In the genomic region with DNA sequence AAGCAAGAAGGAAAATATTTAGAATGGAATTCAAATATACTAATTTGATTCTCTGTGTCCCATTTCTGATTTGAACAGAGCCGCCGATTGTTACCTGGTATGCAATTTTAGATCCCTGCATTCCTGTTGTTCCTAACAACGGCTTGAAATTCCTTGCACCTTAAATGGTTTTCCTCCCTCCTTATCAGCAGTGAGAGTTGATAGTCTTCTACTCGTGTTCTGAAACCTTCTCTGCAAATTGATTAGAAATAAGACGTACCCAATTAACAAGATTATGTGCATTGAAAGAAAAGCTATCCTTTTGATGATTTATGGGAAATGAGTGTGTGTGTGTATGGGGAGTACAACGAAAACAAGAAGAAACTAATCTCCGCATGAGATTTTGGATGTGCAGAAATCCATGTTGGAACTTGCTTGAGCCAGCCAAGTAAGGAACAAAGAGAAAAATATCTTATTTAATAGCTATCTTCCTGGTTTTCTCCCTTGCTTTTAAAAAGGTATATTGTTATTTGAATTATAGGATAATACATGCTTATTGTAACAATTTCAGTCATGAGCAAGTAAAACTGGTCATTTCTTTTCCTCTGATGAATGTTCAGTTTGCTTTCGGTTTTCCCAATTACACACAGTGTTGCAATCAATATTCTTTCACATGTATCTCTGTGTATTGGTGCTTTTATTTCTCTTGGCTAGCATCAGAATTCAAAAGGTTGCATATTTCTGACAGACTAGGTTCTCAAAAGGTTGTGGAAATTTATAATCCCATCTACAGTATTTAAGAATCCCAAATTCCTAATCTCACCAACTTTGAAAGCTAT, we compare ENCODE assay signal across 12 cellular contexts.
A peak's percentile ranks its signal among the peaks of the same experiment; 100 is the strongest.
DNase-seq lines count a peak whose midpoint lies in the region; ATAC-seq, FAIRE-seq and TF ChIP-seq lines count a peak whose summit lies in the region.
"Had no signal": no experiment of that assay in that cellular context is flagged by ENCODE, and none has a peak within 500 bp of the region (broad histone marks: within the 10 kb centered on the region; RNA-seq: fewer than 3 reads in every experiment).

No MANE protein-coding gene starts in this region.

- POLR2A ChIA-PET in H1 (lab: Charles Lee; ENCODE audit: partially characterized antibody): no interaction called here

- H3K27ac ChIP-seq in left ventricle myocardium inferior (replicated peaks): peak overlapping the region; percentile 84
- H3K27ac ChIP-seq in H1 (ENCODE audit: low read depth, low read length): no peak overlapping the region
- peak overlapping the region; percentile 4 for H3K27ac ChIP-seq in muscle layer of duodenum (ENCODE audit: low read length)
- peak overlapping the region in 1 of 2 donors; percentile 65 for H3K27ac ChIP-seq in tibial artery

- no peak overlapping the region for H3K56ac ChIP-seq in H1 (replicated peaks; ENCODE audit: insufficient read length, low read depth, low read length)

- intact Hi-C loops in left ventricle myocardium inferior (cut with micrococcal nuclease) (no loop called here), Right ventricle myocardium inferior (cut with DNase I) (loop anchor here (10.0 kb wide), 1 partner anchor 189 kb away; no protein-coding TSS in a partner anchor), tibial artery (cut with DNase I; ENCODE audit: low total_unique reads) (no loop called here)

- H2AFZ ChIP-seq in H1 (ENCODE audit: low read length): 0 out of 2 replicates have a peak overlapping the region, but pooled peaks have one; percentile 16

- H3K23me2 ChIP-seq in H1 (ENCODE audit: low read depth, low read length): no peaks in the 10 kb centered on the region

- no peak for FAIRE-seq in H1 (lab: Jason Lieb, UNC)

- H3K27me3 ChIP-seq in left ventricle myocardium inferior (ENCODE audit: low read depth) (no peaks in the 10 kb centered on the region), H1 (replicated peaks in 1 of 4; ENCODE audit: control insufficient read depth in 3 of 4, extremely low read depth in 1 of 4, insufficient read depth in 3 of 4, low read length in 3 of 4) (no peaks in the 10 kb centered on the region), muscle layer of duodenum (ENCODE audit: low read depth, low read length) (no peaks in the 10 kb centered on the region), tibial artery (no peaks in the 10 kb centered on the region)

- H3K9me3 Mint-ChIP-seq in activated naive CD8-positive, alpha-beta T cell treated with anti-CD3 and anti-CD28 coated beads, Interleukin-2, amount 50 U/mL, for 24 hours: no peaks in the 10 kb centered on the region

- H2BK12ac ChIP-seq in H1 (ENCODE audit: low read depth, low read length): no peak overlapping the region

- H3K27me3 Mint-ChIP-seq in activated naive CD8-positive, alpha-beta T cell treated with anti-CD3 and anti-CD28 coated beads, Interleukin-2, amount 50 U/mL, for 24 hours: peaks cover 2% of the 10 kb centered on the region

- no peaks in the 10 kb centered on the region for H3K79me1 ChIP-seq in H1 (ENCODE audit: low read depth, low read length)

- H2AK5ac ChIP-seq in H1 (ENCODE audit: low read depth, low read length): no peak overlapping the region

- H3K4me3 Mint-ChIP-seq in activated naive CD8-positive, alpha-beta T cell treated with anti-CD3 and anti-CD28 coated beads, Interleukin-2, amount 50 U/mL, for 24 hours: no peak overlapping the region

- TF ChIP-seq POLR2A in H1 (IDR thresholded peaks at IDR 0.05; ENCODE audit: control extremely low read depth in 1 of 2, low read depth in 2 of 2, low read length in 2 of 2): no peak

- H4K91ac ChIP-seq in H1 (replicated peaks; ENCODE audit: insufficient read length, low read length): no peak overlapping the region

- no peak for TF ChIP-seq RAD21 in H1 (IDR thresholded peaks at IDR 0.05 in 1 of 2, conservative IDR thresholded peaks at IDR 0.05 in 1 of 2; ENCODE audit: low read depth in 2 of 2, low read length in 2 of 2)

- CTCF ChIA-PET in H1 (lab: Charles Lee; ENCODE audit: partially characterized antibody): interaction anchor here (1.2 to 3.5 kb wide), 2 partner anchors 12 to 43 kb away, joined by 3 to 14 read pairs; no protein-coding TSS in a partner anchor

- H3K9ac ChIP-seq in H1 (replicated peaks in 1 of 4; ENCODE audit: extremely low read depth in 1 of 4, low read depth in 3 of 4, low read length in 3 of 4): no peak overlapping the region

- H3K27ac Mint-ChIP-seq in activated naive CD8-positive, alpha-beta T cell treated with anti-CD3 and anti-CD28 coated beads, Interleukin-2, amount 50 U/mL, for 24 hours: no peak overlapping the region

- no peak overlapping the region for H2BK15ac ChIP-seq in H1 (ENCODE audit: low read length)

- no peak overlapping the region for H2BK20ac ChIP-seq in H1 (ENCODE audit: low read length)

- H3K36me3 ChIP-seq in left ventricle myocardium inferior (no peaks in the 10 kb centered on the region), H1 (ENCODE audit: control insufficient read depth in 2 of 4, insufficient read depth in 4 of 4, low read length in 3 of 4) (no peaks in the 10 kb centered on the region; a peak in 1 of 8 replicates), muscle layer of duodenum (ENCODE audit: control insufficient read depth in 1 of 2, insufficient read depth in 2 of 2, low read length in 2 of 2) (peaks cover 0 to 5% of the 10 kb centered on the region in 2 donors), tibial artery (no peaks in the 10 kb centered on the region)

- no peak for TF ChIP-seq EP300 in H1 (IDR thresholded peaks at IDR 0.05; ENCODE audit: borderline replicate concordance in 1 of 2, low read depth in 2 of 2, low read length in 2 of 2)

- H3K18ac ChIP-seq in H1 (ENCODE audit: extremely low read depth, low read length): no peak overlapping the region

- ATAC-seq in Right ventricle myocardium inferior: no peak
- no peak for ATAC-seq in activated naive CD8-positive, alpha-beta T cell treated with anti-CD3 and anti-CD28 coated beads, Interleukin-2, amount 50 U/mL, for 24 hours
- ATAC-seq in GM21723 (IDR thresholded peaks at IDR 0.05; ENCODE audit: unreplicated experiment): no peak
- ATAC-seq in GM18861 (IDR thresholded peaks at IDR 0.05; ENCODE audit: unreplicated experiment): no peak

- no peak overlapping the region for H2BK5ac ChIP-seq in H1 (ENCODE audit: low read depth, low read length)

- H3K23ac ChIP-seq in H1 (ENCODE audit: insufficient read length): no peak overlapping the region

- no peak overlapping the region for H4K8ac ChIP-seq in H1 (ENCODE audit: extremely low read depth, insufficient read depth, low read length)

- H3K14ac ChIP-seq in H1 (ENCODE audit: insufficient read length): no peak overlapping the region

- H3K9me3 ChIP-seq in left ventricle myocardium inferior (replicated peaks) (no peaks in the 10 kb centered on the region), H1 (ENCODE audit: insufficient read depth in 2 of 2, low read depth in 1 of 2, low read length in 1 of 2) (no peaks in the 10 kb centered on the region), muscle layer of duodenum (ENCODE audit: control insufficient read depth in 1 of 2, low read length in 2 of 2) (no peaks in the 10 kb centered on the region), tibial artery (no peaks in the 10 kb centered on the region)

- H3K4me2 ChIP-seq in H1 (ENCODE audit: insufficient read depth in 1 of 2, low read depth in 2 of 2, low read length in 2 of 2): no peak overlapping the region

- 85% methylated on average over 8 of the region's 8 CpGs; no CpG with 5 or more reads in 1 of the 2 experiments for WGBS in H1 (ENCODE audit: extremely low coverage in 1 of 2, insufficient coverage in 1 of 2, insufficient read length in 1 of 2, insufficient replicate concordance in 2 of 2, low coverage in 1 of 2, low lambda C conversion rate in 2 of 2, missing lambda C conversion rate in 1 of 2), 2 experiments

- H4K5ac ChIP-seq in H1 (ENCODE audit: insufficient read length, low read depth, low read length): no peak overlapping the region

- H3K4me1 ChIP-seq in left ventricle myocardium inferior (peaks cover 64% of the 10 kb centered on the region), H1 (replicated peaks in 1 of 4; ENCODE audit: control insufficient read depth in 3 of 4, insufficient read depth in 4 of 4, low read length in 3 of 4) (peaks cover 0 to 3% (median 1%) of the 10 kb centered on the region in 4 experiments; a peak in 3 of 7 replicates), muscle layer of duodenum (ENCODE audit: control insufficient read depth in 1 of 2, insufficient read depth in 2 of 2, low read length in 2 of 2) (peaks cover 11 to 24% of the 10 kb centered on the region in 2 donors), tibial artery (peaks cover 0 to 54% (median 20%) of the 10 kb centered on the region in 4 donors)

- peak overlapping the region; percentile 1 for H3K4me3 ChIP-seq in left ventricle myocardium inferior
- H3K4me3 ChIP-seq in H1 (ENCODE audit: extremely low read depth in 1 of 4, insufficient read depth in 2 of 4, low read depth in 3 of 4, low read length in 4 of 4): no peak overlapping the region
- no peak overlapping the region for H3K4me3 ChIP-seq in muscle layer of duodenum (ENCODE audit: low read depth in 1 of 2, low read length in 2 of 2)
- no peak overlapping the region for H3K4me3 ChIP-seq in tibial artery

- no peaks in the 10 kb centered on the region for H3K36me3 Mint-ChIP-seq in activated naive CD8-positive, alpha-beta T cell treated with anti-CD3 and anti-CD28 coated beads, Interleukin-2, amount 50 U/mL, for 24 hours (ENCODE audit: low read depth)

- TF ChIP-seq CTCF in left ventricle myocardium inferior (IDR thresholded peaks at IDR 0.05; ENCODE audit: borderline replicate concordance) (no peak), H1 (IDR thresholded peaks at IDR 0.05; ENCODE audit: control extremely low read depth in 1 of 3, insufficient read depth in 1 of 3, low read depth in 1 of 3, low read length in 3 of 3) (no peak), tibial artery (IDR thresholded peaks at IDR 0.05) (no peak)

- no peak overlapping the region for H2BK120ac ChIP-seq in H1 (replicated peaks; ENCODE audit: low read depth, low read length)

- H3K79me2 ChIP-seq in H1 (ENCODE audit: control insufficient read depth in 1 of 2, insufficient read depth in 2 of 2, low read length in 2 of 2): no peaks in the 10 kb centered on the region

- H3K4ac ChIP-seq in H1 (replicated peaks; ENCODE audit: insufficient read length, low read depth, low read length): no peak overlapping the region

- DNase-seq in left ventricle myocardium inferior: no peak
- no peak for DNase-seq in Right ventricle myocardium inferior (ENCODE audit: missing footprints)
- DNase-seq in H1 (ENCODE audit: low read depth in 1 of 2, low spot score in 2 of 2): no peak
- DNase-seq in activated naive CD8-positive, alpha-beta T cell treated with anti-CD3 and anti-CD28 coated beads, Interleukin-2, amount 50 U/mL, for 24 hours: no peak
- no peak for DNase-seq in tibial artery
- DNase-seq: activated gamma-delta T cell treated with Interleukin-2 at 50 U/mL for 16 hours, DND-41, NCI-H1436 treated with DMSO at 0.1 percent for 48 hours, NCI-H82 had no signal

- no peaks in the 10 kb centered on the region for H4K20me1 ChIP-seq in H1 (replicated peaks in 1 of 2; ENCODE audit: control insufficient read depth in 1 of 2, insufficient read depth in 2 of 2, low read length in 2 of 2)

- H3K4me1 Mint-ChIP-seq in activated naive CD8-positive, alpha-beta T cell treated with anti-CD3 and anti-CD28 coated beads, Interleukin-2, amount 50 U/mL, for 24 hours: no peaks in the 10 kb centered on the region
